1 cellular context compared by ENCODE assay signal in the genomic region with DNA sequence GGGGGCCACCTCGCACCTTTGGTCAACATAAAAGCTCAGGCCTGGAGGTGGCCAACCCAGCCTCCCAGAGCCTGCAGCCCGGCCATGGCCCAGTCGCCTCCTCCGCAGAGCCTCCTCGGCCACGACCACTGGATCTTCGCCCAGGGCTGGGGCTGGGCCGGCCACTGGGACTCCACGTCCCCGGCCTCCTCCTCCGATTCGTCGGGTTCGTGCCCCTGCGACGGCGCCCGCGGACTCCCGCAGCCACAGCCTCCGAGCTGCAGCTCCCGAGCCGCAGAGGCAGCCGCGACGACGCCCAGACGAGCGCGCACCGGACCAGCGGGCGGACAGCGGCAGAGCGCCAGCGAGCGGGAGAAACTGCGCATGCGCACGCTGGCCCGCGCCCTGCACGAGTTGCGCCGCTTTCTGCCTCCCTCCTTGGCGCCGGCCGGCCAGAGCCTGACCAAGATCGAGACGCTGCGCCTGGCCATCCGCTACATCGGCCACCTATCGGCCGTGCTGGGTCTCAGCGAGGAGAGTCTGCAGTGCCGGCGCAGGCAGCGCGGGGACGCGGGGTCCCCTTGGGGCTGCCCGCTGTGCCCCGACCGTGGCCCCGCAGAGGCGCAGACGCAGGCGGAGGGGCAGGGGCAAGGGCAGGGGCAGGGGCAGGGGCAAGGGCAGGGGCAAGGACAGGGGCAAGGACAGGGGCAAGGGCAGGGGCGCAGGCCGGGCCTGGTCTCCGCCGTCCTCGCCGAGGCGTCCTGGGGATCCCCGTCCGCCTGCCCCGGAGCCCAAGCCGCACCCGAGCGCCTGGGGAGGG.
A peak's percentile ranks its signal among the peaks of the same experiment; 100 is the strongest.
TF ChIP-seq lines count a peak whose summit lies in the region.

A gene with protein sequence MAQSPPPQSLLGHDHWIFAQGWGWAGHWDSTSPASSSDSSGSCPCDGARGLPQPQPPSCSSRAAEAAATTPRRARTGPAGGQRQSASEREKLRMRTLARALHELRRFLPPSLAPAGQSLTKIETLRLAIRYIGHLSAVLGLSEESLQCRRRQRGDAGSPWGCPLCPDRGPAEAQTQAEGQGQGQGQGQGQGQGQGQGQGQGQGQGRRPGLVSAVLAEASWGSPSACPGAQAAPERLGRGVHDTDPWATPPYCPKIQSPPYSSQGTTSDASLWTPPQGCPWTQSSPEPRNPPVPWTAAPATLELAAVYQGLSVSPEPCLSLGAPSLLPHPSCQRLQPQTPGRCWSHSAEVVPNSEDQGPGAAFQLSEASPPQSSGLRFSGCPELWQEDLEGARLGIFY (plus strand): TSS at position 59 of the 799 bp plus-strand sequence. CDS start 26 bp downstream, at position 85.

TF ChIP-seq in HepG2, 621 proteins besides CTCF, POLR2A, EP300 and RAD21 (continued from another document and continues in another):
- TF ChIP-seq, protein P1, sequence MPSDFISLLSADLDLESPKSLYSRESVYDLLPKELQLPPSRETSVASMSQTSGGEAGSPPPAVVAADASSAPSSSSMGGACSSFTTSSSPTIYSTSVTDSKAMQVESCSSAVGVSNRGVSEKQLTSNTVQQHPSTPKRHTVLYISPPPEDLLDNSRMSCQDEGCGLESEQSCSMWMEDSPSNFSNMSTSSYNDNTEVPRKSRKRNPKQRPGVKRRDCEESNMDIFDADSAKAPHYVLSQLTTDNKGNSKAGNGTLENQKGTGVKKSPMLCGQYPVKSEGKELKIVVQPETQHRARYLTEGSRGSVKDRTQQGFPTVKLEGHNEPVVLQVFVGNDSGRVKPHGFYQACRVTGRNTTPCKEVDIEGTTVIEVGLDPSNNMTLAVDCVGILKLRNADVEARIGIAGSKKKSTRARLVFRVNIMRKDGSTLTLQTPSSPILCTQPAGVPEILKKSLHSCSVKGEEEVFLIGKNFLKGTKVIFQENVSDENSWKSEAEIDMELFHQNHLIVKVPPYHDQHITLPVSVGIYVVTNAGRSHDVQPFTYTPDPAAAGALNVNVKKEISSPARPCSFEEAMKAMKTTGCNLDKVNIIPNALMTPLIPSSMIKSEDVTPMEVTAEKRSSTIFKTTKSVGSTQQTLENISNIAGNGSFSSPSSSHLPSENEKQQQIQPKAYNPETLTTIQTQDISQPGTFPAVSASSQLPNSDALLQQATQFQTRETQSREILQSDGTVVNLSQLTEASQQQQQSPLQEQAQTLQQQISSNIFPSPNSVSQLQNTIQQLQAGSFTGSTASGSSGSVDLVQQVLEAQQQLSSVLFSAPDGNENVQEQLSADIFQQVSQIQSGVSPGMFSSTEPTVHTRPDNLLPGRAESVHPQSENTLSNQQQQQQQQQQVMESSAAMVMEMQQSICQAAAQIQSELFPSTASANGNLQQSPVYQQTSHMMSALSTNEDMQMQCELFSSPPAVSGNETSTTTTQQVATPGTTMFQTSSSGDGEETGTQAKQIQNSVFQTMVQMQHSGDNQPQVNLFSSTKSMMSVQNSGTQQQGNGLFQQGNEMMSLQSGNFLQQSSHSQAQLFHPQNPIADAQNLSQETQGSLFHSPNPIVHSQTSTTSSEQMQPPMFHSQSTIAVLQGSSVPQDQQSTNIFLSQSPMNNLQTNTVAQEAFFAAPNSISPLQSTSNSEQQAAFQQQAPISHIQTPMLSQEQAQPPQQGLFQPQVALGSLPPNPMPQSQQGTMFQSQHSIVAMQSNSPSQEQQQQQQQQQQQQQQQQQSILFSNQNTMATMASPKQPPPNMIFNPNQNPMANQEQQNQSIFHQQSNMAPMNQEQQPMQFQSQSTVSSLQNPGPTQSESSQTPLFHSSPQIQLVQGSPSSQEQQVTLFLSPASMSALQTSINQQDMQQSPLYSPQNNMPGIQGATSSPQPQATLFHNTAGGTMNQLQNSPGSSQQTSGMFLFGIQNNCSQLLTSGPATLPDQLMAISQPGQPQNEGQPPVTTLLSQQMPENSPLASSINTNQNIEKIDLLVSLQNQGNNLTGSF (CRISPR knock-in tag; IDR thresholded peaks at IDR 0.05), result peak; percentile 88
- peak; percentile 84; the same call in 1 of the 2 replicates for TF ChIP-seq CBFB (CRISPR knock-in tag; IDR thresholded peaks at IDR 0.05)
- TF ChIP-seq, protein P2, sequence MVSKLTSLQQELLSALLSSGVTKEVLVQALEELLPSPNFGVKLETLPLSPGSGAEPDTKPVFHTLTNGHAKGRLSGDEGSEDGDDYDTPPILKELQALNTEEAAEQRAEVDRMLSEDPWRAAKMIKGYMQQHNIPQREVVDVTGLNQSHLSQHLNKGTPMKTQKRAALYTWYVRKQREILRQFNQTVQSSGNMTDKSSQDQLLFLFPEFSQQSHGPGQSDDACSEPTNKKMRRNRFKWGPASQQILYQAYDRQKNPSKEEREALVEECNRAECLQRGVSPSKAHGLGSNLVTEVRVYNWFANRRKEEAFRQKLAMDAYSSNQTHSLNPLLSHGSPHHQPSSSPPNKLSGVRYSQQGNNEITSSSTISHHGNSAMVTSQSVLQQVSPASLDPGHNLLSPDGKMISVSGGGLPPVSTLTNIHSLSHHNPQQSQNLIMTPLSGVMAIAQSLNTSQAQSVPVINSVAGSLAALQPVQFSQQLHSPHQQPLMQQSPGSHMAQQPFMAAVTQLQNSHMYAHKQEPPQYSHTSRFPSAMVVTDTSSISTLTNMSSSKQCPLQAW (CRISPR knock-in tag; IDR thresholded peaks at IDR 0.05), result peak; percentile 17; the same call in 1 of the 2 replicates
- TF ChIP-seq KDM2A (CRISPR knock-in tag; IDR thresholded peaks at IDR 0.05; ENCODE audit: borderline replicate concordance, low read depth), result peak; percentile 73
- TF ChIP-seq ZNF879 (CRISPR knock-in tag; IDR thresholded peaks at IDR 0.05), result peak; percentile 76; the same call in 1 of the 2 replicates
- TF ChIP-seq, protein P3, sequence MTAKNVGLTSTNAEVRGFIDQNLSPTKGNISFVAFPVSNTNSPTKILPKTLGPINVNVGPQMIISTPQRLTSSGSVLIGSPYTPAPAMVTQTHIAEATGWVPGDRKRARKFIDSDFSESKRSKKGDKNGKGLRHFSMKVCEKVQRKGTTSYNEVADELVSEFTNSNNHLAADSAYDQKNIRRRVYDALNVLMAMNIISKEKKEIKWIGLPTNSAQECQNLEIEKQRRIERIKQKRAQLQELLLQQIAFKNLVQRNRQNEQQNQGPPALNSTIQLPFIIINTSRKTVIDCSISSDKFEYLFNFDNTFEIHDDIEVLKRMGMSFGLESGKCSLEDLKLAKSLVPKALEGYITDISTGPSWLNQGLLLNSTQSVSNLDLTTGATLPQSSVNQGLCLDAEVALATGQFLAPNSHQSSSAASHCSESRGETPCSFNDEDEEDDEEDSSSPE (CRISPR knock-in tag; IDR thresholded peaks at IDR 0.05), result peak; percentile 96
- TF ChIP-seq, protein P4, sequence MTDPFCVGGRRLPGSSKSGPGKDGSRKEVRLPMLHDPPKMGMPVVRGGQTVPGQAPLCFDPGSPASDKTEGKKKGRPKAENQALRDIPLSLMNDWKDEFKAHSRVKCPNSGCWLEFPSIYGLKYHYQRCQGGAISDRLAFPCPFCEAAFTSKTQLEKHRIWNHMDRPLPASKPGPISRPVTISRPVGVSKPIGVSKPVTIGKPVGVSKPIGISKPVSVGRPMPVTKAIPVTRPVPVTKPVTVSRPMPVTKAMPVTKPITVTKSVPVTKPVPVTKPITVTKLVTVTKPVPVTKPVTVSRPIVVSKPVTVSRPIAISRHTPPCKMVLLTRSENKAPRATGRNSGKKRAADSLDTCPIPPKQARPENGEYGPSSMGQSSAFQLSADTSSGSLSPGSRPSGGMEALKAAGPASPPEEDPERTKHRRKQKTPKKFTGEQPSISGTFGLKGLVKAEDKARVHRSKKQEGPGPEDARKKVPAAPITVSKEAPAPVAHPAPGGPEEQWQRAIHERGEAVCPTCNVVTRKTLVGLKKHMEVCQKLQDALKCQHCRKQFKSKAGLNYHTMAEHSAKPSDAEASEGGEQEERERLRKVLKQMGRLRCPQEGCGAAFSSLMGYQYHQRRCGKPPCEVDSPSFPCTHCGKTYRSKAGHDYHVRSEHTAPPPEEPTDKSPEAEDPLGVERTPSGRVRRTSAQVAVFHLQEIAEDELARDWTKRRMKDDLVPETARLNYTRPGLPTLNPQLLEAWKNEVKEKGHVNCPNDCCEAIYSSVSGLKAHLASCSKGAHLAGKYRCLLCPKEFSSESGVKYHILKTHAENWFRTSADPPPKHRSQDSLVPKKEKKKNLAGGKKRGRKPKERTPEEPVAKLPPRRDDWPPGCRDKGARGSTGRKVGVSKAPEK (CRISPR knock-in tag; IDR thresholded peaks at IDR 0.05; ENCODE audit: borderline replicate concordance), result 0 out of 2 replicates have a peak, but pooled peaks have one; percentile 67
- peak; percentile 90; the same call in 1 of the 2 replicates for TF ChIP-seq EEA1 (CRISPR knock-in tag; IDR thresholded peaks at IDR 0.05; ENCODE audit: borderline replicate concordance)
- TF ChIP-seq, protein P5, sequence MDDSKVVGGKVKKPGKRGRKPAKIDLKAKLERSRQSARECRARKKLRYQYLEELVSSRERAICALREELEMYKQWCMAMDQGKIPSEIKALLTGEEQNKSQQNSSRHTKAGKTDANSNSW (CRISPR knock-in tag; IDR thresholded peaks at IDR 0.05; ENCODE audit: borderline replicate concordance), result peak; percentile 91; the same call in 1 of the 2 replicates
- 0 out of 2 replicates have a peak, but pooled peaks have one; percentile 25 for TF ChIP-seq RXRA (CRISPR knock-in tag; IDR thresholded peaks at IDR 0.05)
- no peak for TF ChIP-seq HOXA9 (CRISPR knock-in tag; IDR thresholded peaks at IDR 0.05; ENCODE audit: borderline replicate concordance)
- peak; percentile 93; the same call in 1 of the 2 replicates for TF ChIP-seq ZNF616 (CRISPR knock-in tag; IDR thresholded peaks at IDR 0.05; ENCODE audit: low read depth)
- TF ChIP-seq, protein P6, sequence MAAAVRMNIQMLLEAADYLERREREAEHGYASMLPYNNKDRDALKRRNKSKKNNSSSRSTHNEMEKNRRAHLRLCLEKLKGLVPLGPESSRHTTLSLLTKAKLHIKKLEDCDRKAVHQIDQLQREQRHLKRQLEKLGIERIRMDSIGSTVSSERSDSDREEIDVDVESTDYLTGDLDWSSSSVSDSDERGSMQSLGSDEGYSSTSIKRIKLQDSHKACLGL (CRISPR knock-in tag; IDR thresholded peaks at IDR 0.05), result peak; percentile 92; the same call in 1 of the 2 replicates
- TF ChIP-seq ZNF451 (CRISPR knock-in tag; IDR thresholded peaks at IDR 0.05), result peak; percentile 92
- TF ChIP-seq SP5 (CRISPR knock-in tag; IDR thresholded peaks at IDR 0.05; ENCODE audit: borderline replicate concordance, low read depth), result no peak
- TF ChIP-seq ZBTB38 (CRISPR knock-in tag; IDR thresholded peaks at IDR 0.05), result peak; percentile 91; the same call in 1 of the 2 replicates
- peak; percentile 90 for TF ChIP-seq ZNF883 (CRISPR knock-in tag; IDR thresholded peaks at IDR 0.05; ENCODE audit: not compliant biosample characterization)
- TF ChIP-seq, protein P7, sequence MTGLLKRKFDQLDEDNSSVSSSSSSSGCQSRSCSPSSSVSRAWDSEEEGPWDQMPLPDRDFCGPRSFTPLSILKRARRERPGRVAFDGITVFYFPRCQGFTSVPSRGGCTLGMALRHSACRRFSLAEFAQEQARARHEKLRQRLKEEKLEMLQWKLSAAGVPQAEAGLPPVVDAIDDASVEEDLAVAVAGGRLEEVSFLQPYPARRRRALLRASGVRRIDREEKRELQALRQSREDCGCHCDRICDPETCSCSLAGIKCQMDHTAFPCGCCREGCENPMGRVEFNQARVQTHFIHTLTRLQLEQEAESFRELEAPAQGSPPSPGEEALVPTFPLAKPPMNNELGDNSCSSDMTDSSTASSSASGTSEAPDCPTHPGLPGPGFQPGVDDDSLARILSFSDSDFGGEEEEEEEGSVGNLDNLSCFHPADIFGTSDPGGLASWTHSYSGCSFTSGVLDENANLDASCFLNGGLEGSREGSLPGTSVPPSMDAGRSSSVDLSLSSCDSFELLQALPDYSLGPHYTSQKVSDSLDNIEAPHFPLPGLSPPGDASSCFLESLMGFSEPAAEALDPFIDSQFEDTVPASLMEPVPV (CRISPR knock-in tag; IDR thresholded peaks at IDR 0.05), result peak; percentile 23; the same call in 1 of the 2 replicates
- TF ChIP-seq TAF1 (CRISPR knock-in tag; IDR thresholded peaks at IDR 0.05), result peak; percentile 45; the same call in 1 of the 2 replicates
- TF ChIP-seq MAFK (conservative IDR thresholded peaks at IDR 0.05 in 1 of 2, IDR thresholded peaks at IDR 0.05 in 1 of 2; ENCODE audit: low read length in 2 of 2), result no peak
- TF ChIP-seq, protein P8, sequence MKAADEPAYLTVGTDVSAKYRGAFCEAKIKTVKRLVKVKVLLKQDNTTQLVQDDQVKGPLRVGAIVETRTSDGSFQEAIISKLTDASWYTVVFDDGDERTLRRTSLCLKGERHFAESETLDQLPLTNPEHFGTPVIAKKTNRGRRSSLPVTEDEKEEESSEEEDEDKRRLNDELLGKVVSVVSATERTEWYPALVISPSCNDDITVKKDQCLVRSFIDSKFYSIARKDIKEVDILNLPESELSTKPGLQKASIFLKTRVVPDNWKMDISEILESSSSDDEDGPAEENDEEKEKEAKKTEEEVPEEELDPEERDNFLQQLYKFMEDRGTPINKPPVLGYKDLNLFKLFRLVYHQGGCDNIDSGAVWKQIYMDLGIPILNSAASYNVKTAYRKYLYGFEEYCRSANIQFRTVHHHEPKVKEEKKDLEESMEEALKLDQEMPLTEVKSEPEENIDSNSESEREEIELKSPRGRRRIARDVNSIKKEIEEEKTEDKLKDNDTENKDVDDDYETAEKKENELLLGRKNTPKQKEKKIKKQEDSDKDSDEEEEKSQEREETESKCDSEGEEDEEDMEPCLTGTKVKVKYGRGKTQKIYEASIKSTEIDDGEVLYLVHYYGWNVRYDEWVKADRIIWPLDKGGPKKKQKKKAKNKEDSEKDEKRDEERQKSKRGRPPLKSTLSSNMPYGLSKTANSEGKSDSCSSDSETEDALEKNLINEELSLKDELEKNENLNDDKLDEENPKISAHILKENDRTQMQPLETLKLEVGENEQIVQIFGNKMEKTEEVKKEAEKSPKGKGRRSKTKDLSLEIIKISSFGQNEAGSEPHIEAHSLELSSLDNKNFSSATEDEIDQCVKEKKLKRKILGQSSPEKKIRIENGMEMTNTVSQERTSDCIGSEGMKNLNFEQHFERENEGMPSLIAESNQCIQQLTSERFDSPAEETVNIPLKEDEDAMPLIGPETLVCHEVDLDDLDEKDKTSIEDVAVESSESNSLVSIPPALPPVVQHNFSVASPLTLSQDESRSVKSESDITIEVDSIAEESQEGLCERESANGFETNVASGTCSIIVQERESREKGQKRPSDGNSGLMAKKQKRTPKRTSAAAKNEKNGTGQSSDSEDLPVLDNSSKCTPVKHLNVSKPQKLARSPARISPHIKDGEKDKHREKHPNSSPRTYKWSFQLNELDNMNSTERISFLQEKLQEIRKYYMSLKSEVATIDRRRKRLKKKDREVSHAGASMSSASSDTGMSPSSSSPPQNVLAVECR (CRISPR knock-in tag; IDR thresholded peaks at IDR 0.05; ENCODE audit: borderline replicate concordance), result peak; percentile 59; the same call in 1 of the 2 replicates
- peak; percentile 77 for TF ChIP-seq ZNF329 (CRISPR knock-in tag; IDR thresholded peaks at IDR 0.05; ENCODE audit: low read depth)
- TF ChIP-seq, protein P9, sequence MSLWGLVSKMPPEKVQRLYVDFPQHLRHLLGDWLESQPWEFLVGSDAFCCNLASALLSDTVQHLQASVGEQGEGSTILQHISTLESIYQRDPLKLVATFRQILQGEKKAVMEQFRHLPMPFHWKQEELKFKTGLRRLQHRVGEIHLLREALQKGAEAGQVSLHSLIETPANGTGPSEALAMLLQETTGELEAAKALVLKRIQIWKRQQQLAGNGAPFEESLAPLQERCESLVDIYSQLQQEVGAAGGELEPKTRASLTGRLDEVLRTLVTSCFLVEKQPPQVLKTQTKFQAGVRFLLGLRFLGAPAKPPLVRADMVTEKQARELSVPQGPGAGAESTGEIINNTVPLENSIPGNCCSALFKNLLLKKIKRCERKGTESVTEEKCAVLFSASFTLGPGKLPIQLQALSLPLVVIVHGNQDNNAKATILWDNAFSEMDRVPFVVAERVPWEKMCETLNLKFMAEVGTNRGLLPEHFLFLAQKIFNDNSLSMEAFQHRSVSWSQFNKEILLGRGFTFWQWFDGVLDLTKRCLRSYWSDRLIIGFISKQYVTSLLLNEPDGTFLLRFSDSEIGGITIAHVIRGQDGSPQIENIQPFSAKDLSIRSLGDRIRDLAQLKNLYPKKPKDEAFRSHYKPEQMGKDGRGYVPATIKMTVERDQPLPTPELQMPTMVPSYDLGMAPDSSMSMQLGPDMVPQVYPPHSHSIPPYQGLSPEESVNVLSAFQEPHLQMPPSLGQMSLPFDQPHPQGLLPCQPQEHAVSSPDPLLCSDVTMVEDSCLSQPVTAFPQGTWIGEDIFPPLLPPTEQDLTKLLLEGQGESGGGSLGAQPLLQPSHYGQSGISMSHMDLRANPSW (CRISPR knock-in tag; IDR thresholded peaks at IDR 0.05; ENCODE audit: borderline replicate concordance), result no peak
- TF ChIP-seq RARA (CRISPR knock-in tag; IDR thresholded peaks at IDR 0.05), result no peak
- TF ChIP-seq ATF1 (CRISPR knock-in tag; IDR thresholded peaks at IDR 0.05), result no peak
